Comparison of ENCODE assay signal across 8 cellular contexts in the genomic region with DNA sequence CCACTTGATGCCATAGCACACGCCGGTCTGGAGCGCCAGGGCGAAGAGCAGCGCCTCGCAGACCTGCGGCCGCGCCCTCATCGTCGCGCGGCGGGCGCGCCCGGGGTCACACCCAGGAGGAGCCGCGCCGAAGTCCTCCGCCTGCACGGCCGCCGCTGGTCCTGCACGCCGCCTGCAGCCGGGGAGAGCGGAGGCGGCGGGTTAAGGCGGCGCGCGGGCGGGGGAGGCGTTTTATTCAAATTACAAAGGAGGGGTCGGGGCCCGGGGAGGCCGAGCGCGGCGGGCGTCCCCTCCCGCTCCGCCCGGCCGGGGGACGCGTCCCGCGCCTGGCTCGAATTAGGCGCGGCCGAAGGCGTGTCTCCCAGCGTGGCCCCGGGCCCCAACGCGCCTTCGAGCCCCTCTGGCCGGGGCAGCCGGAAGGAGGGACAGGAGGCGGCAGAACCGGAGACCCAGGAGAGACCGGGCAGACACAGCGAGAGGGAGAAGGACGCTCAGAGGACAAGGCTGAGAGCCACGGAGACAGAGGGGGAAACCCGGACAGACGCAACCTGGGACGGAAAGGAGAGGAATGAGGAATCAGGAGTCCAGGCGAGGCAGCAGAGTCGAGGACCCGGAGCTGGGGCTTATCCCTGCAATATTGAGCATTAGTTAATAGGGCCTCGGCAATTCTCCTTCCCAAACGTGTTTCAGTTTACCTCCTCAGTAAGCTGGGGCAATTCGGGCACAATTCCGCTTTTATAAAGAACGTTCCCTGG. TPM values are rescaled to one million over a fixed set of nuclear protein-coding genes. Genes with fewer than 3 reads are reported as not detected.
A peak's percentile ranks its signal among the peaks of the same experiment; 100 is the strongest.
DNase-seq lines count a peak whose midpoint lies in the region; ATAC-seq and TF ChIP-seq lines count a peak whose summit lies in the region.

A gene (minus strand): TSS at position 176 of the 755 bp plus-strand sequence. CDS start 95 bp downstream, at position 81.

- H3K36me3 ChIP-seq in BJ (ENCODE audit: control insufficient read depth, insufficient read depth, low read length) (no peaks in the 10 kb centered on the region), HAP-1 (replicated peaks) (no peaks in the 10 kb centered on the region)

- DNase-seq in BJ (ENCODE audit: low read depth) (no peak), HAP-1 (ENCODE audit: low spot score in 2 of 2) (peak; percentile 40 to 81), RKO (ENCODE audit: low spot score) (peak; percentile 36), T47D (ENCODE audit: low read depth in 1 of 2, low spot score in 1 of 2) (peak; percentile 63 to 72), left colon (peak; percentile 77 to 86), HK-2 (ENCODE audit: unreplicated experiment) (no peak)
- peak; percentile 18 for DNase-seq in stimulated activated naive CD4-positive, alpha-beta T cell treated with Interleukin-2 at 50 U/mL for 16 hours (lab: John Stamatoyannopoulos, UW)

- H3K4me3 ChIP-seq in BJ (ENCODE audit: low read depth, low read length) (peak within 1 kb of the TSS; percentile 39), HAP-1 (peak within 1 kb of the TSS; percentile 20)

- H3K27me3 ChIP-seq in BJ (ENCODE audit: control insufficient read depth, insufficient read depth, low read length) (peaks cover 49% of the 10 kb centered on the region), HAP-1 (ENCODE audit: low read depth) (peaks cover 5% of the 10 kb centered on the region; the same call in 1 of the 2 replicates)

- in situ Hi-C loops in HAP-1 (cut with MboI; ENCODE audit: low sequenced_read_pairs) (no loop called here), T47D (cut with HindIII; ENCODE audit: low pct_unique_long_range_greater_than_20kb, low sequenced_read_pairs) (no loop called here)

- POLR2A ChIA-PET in BJ (lab: Charles Lee) = no interaction called here

- peaks cover 21% of the 10 kb centered on the region for H3K4me1 ChIP-seq in HAP-1

- peak; percentile 74 for ATAC-seq in left colon
- ATAC-seq in GM18907 (IDR thresholded peaks at IDR 0.05; ENCODE audit: unreplicated experiment) = no peak

- H3K9me3 ChIP-seq in HAP-1 = 0 out of 2 replicates have a peak, but pooled peaks cover 2% of the 10 kb centered on the region

- CTCF ChIA-PET in BJ (lab: Yijun Ruan, JAX) = interaction anchor here (0.5 to 7.3 kb wide), 23 partner anchors 8 to 619 kb away, joined by 3 to 135 read pairs (median 7); no protein-coding TSS in a partner anchor

- intact Hi-C loops in left colon (cut with DNase I, micrococcal nuclease) = loop anchor here (5.0 kb wide), 1 partner anchor 111 kb away; no protein-coding TSS in a partner anchor

- TF ChIP-seq CTCF in BJ (IDR thresholded peaks at IDR 0.05; ENCODE audit: insufficient read depth, low read depth, low read length) = no peak

RNA-seq across cellular contexts. Expression of the gene that starts here (rescaled TPM):
- 0.25 and 0.26 TPM in 2 replicates for polyA plus RNA-seq in BJ (2011; rRNA removed)
- 0.15 TPM in 1 of 2 replicates, not detected in the other for polyA minus RNA-seq in BJ (2011; rRNA and poly(A)+ RNA removed)
- total RNA-seq in left colon = 1 to 10 TPM; 7.3 to 7.9 TPM

Comparison
In these comparisons a context has a peak if more than half of its experiments do, and no peak if none do; other contexts are left out.
1. DNase-seq: peak in HAP-1 (2 of 2), RKO (single experiment), T47D (2 of 2), left colon (2 of 2) and stimulated activated naive CD4-positive, alpha-beta T cell treated with Interleukin-2 at 50 U/mL for 16 hours (single experiment); none in BJ (single experiment) and HK-2 (single experiment).